8 cellular contexts compared by ENCODE assay signal in the genomic region with DNA sequence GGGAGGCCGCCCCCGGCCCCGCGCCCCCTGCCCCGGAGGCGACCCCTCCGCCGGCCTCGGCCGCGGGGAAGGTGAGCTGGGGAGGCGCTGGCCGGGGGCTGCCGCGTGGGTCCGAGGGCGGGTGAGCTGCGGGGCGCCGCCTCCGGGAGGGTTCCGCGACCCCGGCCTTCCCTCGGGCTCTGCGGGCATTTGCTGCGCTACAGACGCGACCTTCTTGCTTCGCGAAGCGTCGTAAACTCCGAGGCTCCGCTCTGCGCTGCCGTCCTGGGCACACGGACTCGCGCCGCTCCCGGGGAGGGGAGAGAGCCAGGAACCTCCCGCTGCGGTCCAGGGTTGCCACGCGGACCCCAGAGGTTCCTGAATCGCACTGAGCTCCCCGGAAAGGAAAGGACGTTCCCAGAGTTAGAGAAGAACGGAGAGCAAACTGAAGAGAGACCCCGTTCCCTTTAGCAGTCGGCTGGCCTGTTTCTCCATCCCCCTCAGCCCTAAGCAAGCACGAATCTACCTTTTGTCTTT. TPM values are rescaled to one million over a fixed set of nuclear protein-coding genes. Genes with fewer than 3 reads are reported as not detected.
DNase-seq lines count a peak whose midpoint lies in the region; ATAC-seq and TF ChIP-seq lines count a peak whose summit lies in the region.

No MANE protein-coding gene starts in this region.

- H2AFZ ChIP-seq in SU-DHL-6 (ENCODE audit: low read depth, low read length, severe bottlenecking) = peak overlapping the region; percentile 100

- H3K27ac ChIP-seq in SU-DHL-6 (ENCODE audit: low read depth, low read length) (no peak overlapping the region), prostate gland (peak overlapping the region; percentile 76 to 82)

- DNase-seq in NCI-H1105 treated with DMSO at 0.1 percent for 48 hours (lab: John Stamatoyannopoulos, UW) (peak; percentile 29), NCI-H1105 (lab: John Stamatoyannopoulos, UW) (no peak), foreskin fibroblast (peak in 1 of 2 donors; percentile 31), prostate gland (ENCODE audit: low spot score) (no peak), OCI-M2 (lab: John Stamatoyannopoulos, UW; ENCODE audit: unreplicated experiment) (no peak)
- DNase-seq in effector CD4-positive, alpha-beta T cell = no peak

- TF ChIP-seq CTCF in SU-DHL-6 (IDR thresholded peaks at IDR 0.05; ENCODE audit: insufficient read depth, low read length, poor library complexity, severe bottlenecking) = no peak
- no peak for TF ChIP-seq CTCF in foreskin fibroblast (IDR thresholded peaks at IDR 0.05; ENCODE audit: low read depth, low read length)
- TF ChIP-seq CTCF in prostate gland (IDR thresholded peaks at IDR 0.05) = no peak

- intact Hi-C loops in prostate gland (cut with DNase I) = loop anchor here (10.0 kb wide), 1 partner anchor 345 kb away; the partner anchor contains the start of gene POFUT2

- H3K36me3 ChIP-seq in SU-DHL-6 (ENCODE audit: low read length) (no peaks in the 10 kb centered on the region), prostate gland (no peaks in the 10 kb centered on the region)

- H3K27me3 ChIP-seq in SU-DHL-6 (ENCODE audit: low read length) (no peaks in the 10 kb centered on the region), prostate gland (replicated peaks; ENCODE audit: insufficient read depth) (no peaks in the 10 kb centered on the region)

- no peaks in the 10 kb centered on the region for H3F3A ChIP-seq in SU-DHL-6 (ENCODE audit: insufficient read depth)

- H4K20me1 ChIP-seq in SU-DHL-6 (ENCODE audit: low read depth, low read length) = no peaks in the 10 kb centered on the region; the same call in 1 of the 2 replicates

- peak overlapping the region; percentile 70 for H3K4me3 ChIP-seq in SU-DHL-6 (ENCODE audit: insufficient read depth, low read length, poor library complexity, severe bottlenecking)
- peak overlapping the region; percentile 94 to 96 for H3K4me3 ChIP-seq in foreskin fibroblast (ENCODE audit: low read depth in 1 of 2, low read length in 2 of 2)
- H3K4me3 ChIP-seq in prostate gland = peak overlapping the region; percentile 93 to 96

- H3K4me2 ChIP-seq in SU-DHL-6 (ENCODE audit: low read depth, low read length, poor library complexity, severe bottlenecking) = peak overlapping the region; percentile 87

- no peaks in the 10 kb centered on the region for H3K9me2 ChIP-seq in SU-DHL-6 (replicated peaks; ENCODE audit: insufficient read depth, low read length)

- no peak for TF ChIP-seq POLR2A in prostate gland (IDR thresholded peaks at IDR 0.05)

- H3K4me1 ChIP-seq in prostate gland (replicated peaks) = peaks cover 6% of the 10 kb centered on the region

- WGBS in prostate gland = 2% methylated on average over 44 of the region's 53 CpGs

- peaks cover 43% of the 10 kb centered on the region for H3K79me2 ChIP-seq in SU-DHL-6 (ENCODE audit: insufficient read depth, low read length)

- H3K9ac ChIP-seq in SU-DHL-6 (ENCODE audit: low read length) = peak overlapping the region; percentile 80

- H3K9me3 ChIP-seq in SU-DHL-6 (ENCODE audit: insufficient read depth, low read length) = no peaks in the 10 kb centered on the region
- no peaks in the 10 kb centered on the region for H3K9me3 ChIP-seq in prostate gland

- peak; percentile 35 for ATAC-seq in HG02938 (IDR thresholded peaks at IDR 0.05; ENCODE audit: unreplicated experiment)

RNA-seq across cellular contexts. Expression of gene SLX9, which starts 0.3 kb away (rescaled TPM):
- 10 to 100 TPM; 21.4 to 24.8 TPM for total RNA-seq in prostate gland

RNA-seq across cellular contexts. Expression of gene ITGB2, which starts 19.5 kb away (rescaled TPM):
- total RNA-seq in prostate gland = 10 to 100 TPM; 23.1 to 56.1 TPM
